Comparison of ENCODE assay signal across 20 cellular contexts in genomic region chr5:179595916-179596315, GRCh38. TPM values are rescaled to one million over a fixed set of nuclear protein-coding genes. Genes with fewer than 3 reads are reported as not detected.
DNase-seq lines count a peak whose midpoint lies in the region; ATAC-seq, FAIRE-seq and TF ChIP-seq lines count a peak whose summit lies in the region.
"Had no signal": no experiment of that assay in that cellular context is flagged by ENCODE, and none has a peak within 500 bp of the region (broad histone marks: within the 10 kb centered on the region; RNA-seq: fewer than 3 reads in every experiment).

No MANE protein-coding gene starts in this region.

- H3K4me1 Mint-ChIP-seq in activated T-cell treated with anti-CD3 and anti-CD28 coated beads, Interleukin-2, amount 50 U/mL, for 24 hours (ENCODE audit: low read depth) = no peaks in the 10 kb centered on the region
- no peaks in the 10 kb centered on the region for H3K4me1 Mint-ChIP-seq in activated T-cell treated with anti-CD3 and anti-CD28 coated beads, Interleukin-2, amount 50 U/mL, for 4 hours (ENCODE audit: low read depth)
- H3K4me1 Mint-ChIP-seq in astrocyte (ENCODE audit: low read depth, unreplicated experiment) = no peaks in the 10 kb centered on the region
- H3K4me1 Mint-ChIP-seq: GM23338 had no signal

- no peaks in the 10 kb centered on the region for H3K9me3 Mint-ChIP-seq in activated T-cell treated with anti-CD3 and anti-CD28 coated beads, Interleukin-2, amount 50 U/mL, for 24 hours
- H3K9me3 Mint-ChIP-seq in activated T-cell treated with anti-CD3 and anti-CD28 coated beads, Interleukin-2, amount 50 U/mL, for 4 hours = no peaks in the 10 kb centered on the region
- H3K9me3 Mint-ChIP-seq in astrocyte (ENCODE audit: unreplicated experiment) = no peaks in the 10 kb centered on the region
- H3K9me3 Mint-ChIP-seq: CD8-positive, alpha-beta T cell; GM23338 had no signal

- H2BK120ac ChIP-seq in neuronal stem cell (ENCODE audit: low read depth, low read length) = no peak overlapping the region

- peak overlapping the region; percentile 26 for H3K27ac Mint-ChIP-seq in activated T-cell treated with anti-CD3 and anti-CD28 coated beads, Interleukin-2, amount 50 U/mL, for 24 hours
- no peak overlapping the region for H3K27ac Mint-ChIP-seq in astrocyte (ENCODE audit: unreplicated experiment)
- H3K27ac Mint-ChIP-seq: CD8-positive, alpha-beta T cell; GM23338 had no signal

- H3K4ac ChIP-seq in neuronal stem cell (ENCODE audit: low read length) = no peak overlapping the region

- H3K18ac ChIP-seq in neuronal stem cell (ENCODE audit: low read length) = no peak overlapping the region

- H2AFZ ChIP-seq in astrocyte (ENCODE audit: low read depth, low read length) = no peak overlapping the region
- H2AFZ ChIP-seq in fibroblast of lung (ENCODE audit: low read length) = no peak overlapping the region
- no peak overlapping the region for H2AFZ ChIP-seq in neuronal stem cell (ENCODE audit: low read length)
- H2AFZ ChIP-seq: GM23338, PC-9 had no signal

- peaks cover 91% of the 10 kb centered on the region for H3K36me3 Mint-ChIP-seq in activated T-cell treated with anti-CD3 and anti-CD28 coated beads, Interleukin-2, amount 50 U/mL, for 24 hours (ENCODE audit: low read depth)
- H3K36me3 Mint-ChIP-seq in activated T-cell treated with anti-CD3 and anti-CD28 coated beads, Interleukin-2, amount 50 U/mL, for 4 hours (ENCODE audit: insufficient read depth) = peaks cover 39% of the 10 kb centered on the region
- H3K36me3 Mint-ChIP-seq in astrocyte (ENCODE audit: low read depth, unreplicated experiment) = peaks cover 25% of the 10 kb centered on the region

- no peak overlapping the region for H2BK5ac ChIP-seq in neuronal stem cell (ENCODE audit: low read length)

- no peak for ATAC-seq in activated T-cell treated with anti-CD3 and anti-CD28 coated beads, Interleukin-2, amount 50 U/mL, for 4 hours
- ATAC-seq: CD8-positive, alpha-beta T cell; GM12878; GM23338 had no signal

- H3K4me2 ChIP-seq in astrocyte (ENCODE audit: low read length) (no peak overlapping the region), fibroblast of lung (ENCODE audit: extremely low read depth, insufficient read depth, low read length) (no peak overlapping the region), neuronal stem cell (ENCODE audit: insufficient read depth, low read length, poor library complexity, severe bottlenecking) (no peak overlapping the region)
- H3K4me2 ChIP-seq: GM23338, PC-9 had no signal

- peaks cover 5% of the 10 kb centered on the region for H3K4me1 ChIP-seq in astrocyte (ENCODE audit: insufficient read depth, low read length)
- no peaks in the 10 kb centered on the region for H3K4me1 ChIP-seq in fibroblast of lung (ENCODE audit: control insufficient read depth, extremely low read depth, insufficient read depth, low read length)
- peaks cover 0 to 5% of the 10 kb centered on the region in 2 donors for H3K4me1 ChIP-seq in neuronal stem cell (ENCODE audit: control insufficient read depth in 2 of 2, insufficient read depth in 1 of 2, low read depth in 1 of 2, low read length in 2 of 2)
- H3K4me1 ChIP-seq: SJCRH30 had no signal

- H3K27me3 Mint-ChIP-seq in activated T-cell treated with anti-CD3 and anti-CD28 coated beads, Interleukin-2, amount 50 U/mL, for 24 hours = no peaks in the 10 kb centered on the region
- no peaks in the 10 kb centered on the region for H3K27me3 Mint-ChIP-seq in activated T-cell treated with anti-CD3 and anti-CD28 coated beads, Interleukin-2, amount 50 U/mL, for 4 hours (ENCODE audit: low read depth)
- no peaks in the 10 kb centered on the region for H3K27me3 Mint-ChIP-seq in astrocyte (ENCODE audit: low read depth, unreplicated experiment)

- H3K23ac ChIP-seq in neuronal stem cell (ENCODE audit: low read depth, low read length, poor library complexity) = no peak overlapping the region

- H3K79me2 ChIP-seq in astrocyte (ENCODE audit: insufficient read depth, low read length) (no peaks in the 10 kb centered on the region), fibroblast of lung (ENCODE audit: control insufficient read depth, insufficient read depth, low read length) (no peaks in the 10 kb centered on the region)

- H2BK12ac ChIP-seq in neuronal stem cell (ENCODE audit: low read length) = no peak overlapping the region

- H2BK15ac ChIP-seq in neuronal stem cell (ENCODE audit: low read length) = no peak overlapping the region

- H3K9me3 ChIP-seq in astrocyte (ENCODE audit: insufficient read depth, low read depth, low read length) = no peaks in the 10 kb centered on the region
- H3K9me3 ChIP-seq in fibroblast of lung (ENCODE audit: control insufficient read depth, insufficient read depth, low read depth, low read length) = no peaks in the 10 kb centered on the region
- H3K9me3 ChIP-seq in neuronal stem cell (replicated peaks in 1 of 2; ENCODE audit: control insufficient read depth in 2 of 2, insufficient read depth in 1 of 2, low read depth in 1 of 2, low read length in 2 of 2) = no peaks in the 10 kb centered on the region
- H3K9me3 ChIP-seq: SJCRH30 had no signal

- H4K20me1 ChIP-seq in astrocyte (ENCODE audit: insufficient read depth, low read length) (no peaks in the 10 kb centered on the region), fibroblast of lung (ENCODE audit: control insufficient read depth, extremely low read depth, insufficient read depth, low read length) (no peaks in the 10 kb centered on the region)

- DNase-seq in activated T-cell treated with anti-CD3 and anti-CD28 coated beads, Interleukin-2, amount 50 U/mL, for 24 hours = no peak
- DNase-seq in activated T-cell treated with anti-CD3 and anti-CD28 coated beads, Interleukin-2, amount 50 U/mL, for 4 hours = no peak
- DNase-seq in astrocyte (ENCODE audit: low read depth) (peak; percentile 66), fibroblast of lung (ENCODE audit: low read depth in 2 of 2) (peak; percentile 72 to 91), neuronal stem cell (ENCODE audit: low spot score) (no peak), HuH-7 (ENCODE audit: low spot score) (no peak), superior temporal gyrus (ENCODE audit: extremely low spot score) (no peak), NCI-H1048 (lab: John Stamatoyannopoulos, UW) (no peak)
- DNase-seq: CD8-positive, alpha-beta T cell; GDM1; NCI-H2029 treated with DMSO at 0.1 percent for 48 hours; NCI-H774; PC-9; SJCRH30 had no signal

- H2AK5ac ChIP-seq in neuronal stem cell (ENCODE audit: low read depth, low read length) = no peak overlapping the region

- no peak overlapping the region for H3K4me3 ChIP-seq in astrocyte (ENCODE audit: insufficient read depth, low read depth, low read length)
- H3K4me3 ChIP-seq in fibroblast of lung (replicated peaks in 1 of 4; ENCODE audit: control extremely low read depth in 1 of 4, insufficient read depth in 1 of 4, low read depth in 3 of 4, low read length in 4 of 4) = no peak overlapping the region
- no peak overlapping the region for H3K4me3 ChIP-seq in neuronal stem cell (ENCODE audit: low read length in 2 of 2)
- H3K4me3 ChIP-seq: GM12878, GM23338, PC-9, SJCRH30 had no signal

- WGBS in neuronal stem cell (ENCODE audit: extremely low coverage in 2 of 2, insufficient read length in 2 of 2, insufficient replicate concordance in 1 of 2), 2 donors = no CpG with 5 or more reads among the region's 6 CpGs

- no peak overlapping the region for H3K14ac ChIP-seq in neuronal stem cell (ENCODE audit: low read length)

- FAIRE-seq in astrocyte (lab: Jason Lieb, UNC) = no peak
- FAIRE-seq: GM12878, GM18507, HTR-8/SVneo had no signal

- no peak overlapping the region for H3K9ac ChIP-seq in astrocyte (ENCODE audit: low read length)
- no peak overlapping the region for H3K9ac ChIP-seq in fibroblast of lung (ENCODE audit: insufficient read depth, low read length)
- no peak overlapping the region for H3K9ac ChIP-seq in neuronal stem cell (ENCODE audit: low read depth, low read length, poor library complexity)

- peaks cover 5% of the 10 kb centered on the region for H3K79me1 ChIP-seq in neuronal stem cell (ENCODE audit: low read depth, low read length)

- H3K36me3 ChIP-seq in astrocyte (ENCODE audit: insufficient read depth, low read length) (peaks cover 40% of the 10 kb centered on the region), fibroblast of lung (ENCODE audit: control insufficient read depth, insufficient read depth, low read length) (peaks cover 15% of the 10 kb centered on the region), neuronal stem cell (replicated peaks in 1 of 2; ENCODE audit: control insufficient read depth in 2 of 2, insufficient read depth in 2 of 2, low read length in 2 of 2) (peaks cover 59 to 90% of the 10 kb centered on the region in 2 donors)

- TF ChIP-seq CTCF in astrocyte (IDR thresholded peaks at IDR 0.05; ENCODE audit: insufficient read depth, low read depth, low read length) (no peak), fibroblast of lung (conservative IDR thresholded peaks at IDR 0.05 in 1 of 2, IDR thresholded peaks at IDR 0.05 in 1 of 2; ENCODE audit: low read depth in 1 of 2, low read length in 2 of 2) (no peak)

- no peak overlapping the region for H4K8ac ChIP-seq in neuronal stem cell (ENCODE audit: low read depth, low read length)

- H3K27me3 ChIP-seq in astrocyte (ENCODE audit: insufficient read depth, low read length) (no peaks in the 10 kb centered on the region), fibroblast of lung (ENCODE audit: control insufficient read depth, insufficient read depth, low read length) (no peaks in the 10 kb centered on the region), neuronal stem cell (ENCODE audit: control insufficient read depth in 3 of 3, insufficient read depth in 3 of 3, low read depth in 1 of 3, low read length in 3 of 3) (no peaks in the 10 kb centered on the region)
- H3K27me3 ChIP-seq: SJCRH30 had no signal

- H4K91ac ChIP-seq in neuronal stem cell (ENCODE audit: low read depth, low read length, poor library complexity) = no peak overlapping the region

- H3K4me3 Mint-ChIP-seq in activated T-cell treated with anti-CD3 and anti-CD28 coated beads, Interleukin-2, amount 50 U/mL, for 24 hours = no peak overlapping the region
- H3K4me3 Mint-ChIP-seq in activated T-cell treated with anti-CD3 and anti-CD28 coated beads, Interleukin-2, amount 50 U/mL, for 4 hours = no peak overlapping the region
- H3K4me3 Mint-ChIP-seq in astrocyte (ENCODE audit: unreplicated experiment) = no peak overlapping the region
- H3K4me3 Mint-ChIP-seq: CD8-positive, alpha-beta T cell; GM23338 had no signal

- no peak overlapping the region for H3K27ac ChIP-seq in astrocyte (ENCODE audit: low read depth, low read length)
- no peak overlapping the region for H3K27ac ChIP-seq in fibroblast of lung (ENCODE audit: insufficient read depth, low read length)
- no peak overlapping the region for H3K27ac ChIP-seq in neuronal stem cell (replicated peaks; ENCODE audit: low read length)
- H3K27ac ChIP-seq: 22Rv1, HL-60, PC-9, SJCRH30 had no signal

RNA-seq across cellular contexts. Expression of gene HNRNPH1, which starts 27.6 kb away (rescaled TPM):
- 1,000 to 10,000 TPM; 1,008 to 1,029 (median 1,012) TPM for total RNA-seq in activated T-cell treated with anti-CD3 and anti-CD28 coated beads, Interleukin-2, amount 50 U/mL, for 4 hours
- total RNA-seq in astrocyte (349 and 458 TPM in 2 replicates), fibroblast of lung (630 and 689 TPM in 2 replicates)
- polyA plus RNA-seq in fibroblast of lung = 214 and 285 TPM in 2 replicates
- 246 and 334 TPM in 2 replicates for polyA plus RNA-seq in fibroblast of lung (2012)
- 82.2 and 111 TPM in 2 replicates for polyA minus RNA-seq in fibroblast of lung (ENCODE audit: low replicate concordance)
- polyA plus RNA-seq in neuronal stem cell (2013, experiment 1 of 2) = 464 TPM
- 477 TPM for polyA plus RNA-seq in neuronal stem cell (2013, experiment 2 of 2)

RNA-seq across cellular contexts. Expression of gene RUFY1, which starts 45.6 kb away (rescaled TPM):
- total RNA-seq in activated T-cell treated with anti-CD3 and anti-CD28 coated beads, Interleukin-2, amount 50 U/mL, for 4 hours = 10 to 100 TPM; 33.8 to 38.7 (median 34.3) TPM
- 26.3 and 34.1 TPM in 2 replicates for total RNA-seq in astrocyte
- 77.8 and 78.3 TPM in 2 replicates for total RNA-seq in fibroblast of lung
- 32.2 and 32.8 TPM in 2 replicates for polyA plus RNA-seq in fibroblast of lung
- 33.9 and 34.5 TPM in 2 replicates for polyA plus RNA-seq in fibroblast of lung (2012)
- polyA minus RNA-seq in fibroblast of lung (ENCODE audit: low replicate concordance) = 10.6 and 12.0 TPM in 2 replicates
- polyA plus RNA-seq in neuronal stem cell (2013, experiment 1 of 2) = 34.4 TPM
- 34.3 TPM for polyA plus RNA-seq in neuronal stem cell (2013, experiment 2 of 2)

Comparison
In these comparisons a context has a peak if more than half of its experiments do, and no peak if none do; other contexts are left out.
1. DNase-seq: peak in astrocyte (single experiment) and fibroblast of lung (2 of 2); none in activated T-cell treated with anti-CD3 and anti-CD28 coated beads, Interleukin-2, amount 50 U/mL, for 24 hours (single experiment), activated T-cell treated with anti-CD3 and anti-CD28 coated beads, Interleukin-2, amount 50 U/mL, for 4 hours (single experiment), neuronal stem cell (single experiment), HuH-7 (single experiment), superior temporal gyrus (single experiment) and NCI-H1048 (single experiment).